29 cellular contexts compared by ENCODE assay signal in the genomic region with DNA sequence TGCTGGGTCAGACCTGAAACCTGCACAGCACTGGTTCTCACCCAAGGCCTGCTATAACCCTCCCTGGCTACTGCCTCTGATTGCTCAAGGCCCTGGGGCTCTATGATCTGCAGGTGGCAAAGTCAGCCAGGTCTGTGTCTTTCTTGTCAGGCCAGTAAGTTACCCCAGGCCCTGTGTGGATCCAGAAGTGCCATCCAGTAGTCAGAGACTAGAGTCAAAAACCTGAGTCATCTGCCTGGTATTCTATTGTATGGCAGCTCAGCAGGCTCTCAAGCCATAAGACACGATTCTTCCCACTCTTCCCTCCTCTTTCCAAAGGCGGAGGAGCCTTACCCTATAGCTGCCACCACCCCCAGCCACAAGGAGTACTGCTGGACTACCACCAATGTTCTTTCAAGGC.
"Had no signal": no experiment of that assay in that cellular context is flagged by ENCODE, and none has a peak within 500 bp of the region (broad histone marks: within the 10 kb centered on the region; RNA-seq: fewer than 3 reads in every experiment).

No MANE protein-coding gene starts in this region.

- H3K4me2 ChIP-seq: KMS-11, SK-N-SH had no signal

- H3K27me3 ChIP-seq: ascending aorta, SJSA1 had no signal

- ATAC-seq: activated CD8-positive, alpha-beta T cell treated with anti-CD3 and anti-CD28 coated beads for 36 hours; activated T-cell treated with anti-CD3 and anti-CD28 coated beads, Interleukin-2, amount 50 U/mL, for 72 hours; activated T-helper 17 cell treated with anti-CD3 and anti-CD28 coated beads, Interleukin-2, amount 50 U/mL, for 72 hours; Panc1 had no signal

- H3K36me3 ChIP-seq: ascending aorta, SJSA1 had no signal

- H3K9ac ChIP-seq: KMS-11, SK-N-SH had no signal

- DNase-seq: activated CD4-positive, alpha-beta T cell treated with anti-CD3 and anti-CD28 coated beads, Interleukin-2, amount 10 ng/mL, durations not matched to agents 24 days and 14 days; activated CD4-positive, alpha-beta T cell treated with anti-CD3 and anti-CD28 coated beads, Interleukin-2, amount 50 U/mL, for 4 hours; activated CD8-positive, alpha-beta T cell treated with anti-CD3 and anti-CD28 coated beads for 36 hours; activated effector memory CD4-positive, alpha-beta T cell treated with anti-CD3 and anti-CD28 coated beads, Interleukin-2, amount 50 U/mL, for 16 hours; activated naive CD4-positive, alpha-beta T cell; activated naive CD4-positive, alpha-beta T cell treated with anti-CD3 and anti-CD28 coated beads, Interleukin-2, amount 50 U/mL, for 16 hours; activated naive CD8-positive, alpha-beta T cell treated with anti-CD3 and anti-CD28 coated beads, Interleukin-2, amount 10 ng/mL, durations not matched to agents 7 days and 5 days; activated T-cell treated with anti-CD3 and anti-CD28 coated beads, Interleukin-2, amount 50 U/mL, for 1 hour; activated T-cell treated with anti-CD3 and anti-CD28 coated beads, Interleukin-2, amount 50 U/mL, for 72 hours; amygdala; central memory CD4-positive, alpha-beta T cell; NCI-H1048; NCI-H1105 treated with DMSO at 0.1 percent for 48 hours; NCI-H1436; NCI-H1694; NCI-H1930; NCI-H2081 treated with DMSO at 0.1 percent for 48 hours; NCI-H226; NCI-H446 treated with DMSO at 0.1 percent for 48 hours; NCI-H524; NCI-H69; NCI-H82; SHP77; SK-N-SH had no signal

- H3K4me1 ChIP-seq: ascending aorta, SJSA1 had no signal

- H3K9me3 ChIP-seq: ascending aorta, SJSA1 had no signal

- H3K4me3 ChIP-seq: ascending aorta, SJSA1 had no signal

- H3K27ac ChIP-seq: ascending aorta, KMS-11, SJSA1 had no signal
